In the genomic region with DNA sequence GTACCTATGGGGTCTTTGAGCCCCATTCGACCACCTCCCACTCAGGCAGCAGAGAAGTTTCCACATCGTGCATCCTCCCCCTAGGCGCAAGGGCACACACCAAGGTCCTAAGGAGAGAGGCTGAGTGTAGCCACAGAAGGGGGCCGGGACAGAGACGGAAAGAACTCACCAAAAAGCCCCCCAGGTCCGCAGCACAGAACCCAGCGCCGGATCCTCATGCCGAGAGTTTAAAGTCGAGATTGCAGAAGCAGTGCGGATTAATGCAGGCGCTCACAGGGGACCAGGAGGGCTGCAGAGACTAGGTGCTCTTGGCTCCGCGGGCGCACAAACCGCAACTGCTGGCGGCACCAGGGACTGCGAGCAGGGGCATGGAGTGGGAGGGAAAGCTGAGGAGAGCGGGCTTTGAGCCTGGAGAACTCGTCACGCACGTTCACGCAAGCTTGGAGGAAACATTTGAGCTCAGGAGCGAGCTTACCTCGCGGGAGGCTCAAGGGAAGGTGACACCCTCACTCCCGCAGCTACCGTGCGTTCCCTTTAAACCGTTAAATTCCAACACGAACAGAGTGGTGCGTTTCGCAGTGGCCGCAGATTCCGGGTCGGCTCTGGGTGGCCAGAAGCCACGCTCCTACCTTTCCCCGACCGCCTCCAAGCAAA, we compare ENCODE assay signal across 15 cellular contexts. TPM values are rescaled to one million over a fixed set of nuclear protein-coding genes. Genes with fewer than 3 reads are reported as not detected.
A peak's percentile ranks its signal among the peaks of the same experiment; 100 is the strongest.
DNase-seq lines count a peak whose midpoint lies in the region; TF ChIP-seq lines count a peak whose summit lies in the region.
"Had no signal": no experiment of that assay in that cellular context is flagged by ENCODE, and none has a peak within 500 bp of the region (broad histone marks: within the 10 kb centered on the region; RNA-seq: fewer than 3 reads in every experiment).

No MANE protein-coding gene starts in this region.

- no peak overlapping the region for H3K9ac ChIP-seq in trophoblast cell (ENCODE audit: low read length)

- no peak overlapping the region for H4K8ac ChIP-seq in trophoblast cell (ENCODE audit: low read depth, low read length)

- no peak overlapping the region for H3K23ac ChIP-seq in trophoblast cell (ENCODE audit: low read length)

- H2BK5ac ChIP-seq in trophoblast cell (ENCODE audit: low read depth, low read length, poor library complexity): no peak overlapping the region

- no peaks in the 10 kb centered on the region for H3K36me3 ChIP-seq in spleen
- H3K36me3 ChIP-seq in trophoblast cell (ENCODE audit: control insufficient read depth in 1 of 2, insufficient read depth in 2 of 2, low read length in 2 of 2): no peaks in the 10 kb centered on the region
- H3K36me3 ChIP-seq: neutrophil had no signal

- H2BK12ac ChIP-seq in trophoblast cell (ENCODE audit: low read length): no peak overlapping the region

- H3K27ac Mint-ChIP-seq in activated CD4-positive, alpha-beta T cell treated with anti-CD3 and anti-CD28 coated beads, Interleukin-2, amount 10 ng/mL, durations not matched to agents 7 days and 5 days: peak overlapping the region; percentile 72

- H3K27me3 Mint-ChIP-seq in activated CD4-positive, alpha-beta T cell treated with anti-CD3 and anti-CD28 coated beads, Interleukin-2, amount 10 ng/mL, durations not matched to agents 7 days and 5 days: peaks cover 92% of the 10 kb centered on the region

- H4K12ac ChIP-seq in trophoblast cell (ENCODE audit: low read depth, low read length): no peak overlapping the region

- H3K36me3 Mint-ChIP-seq in activated CD4-positive, alpha-beta T cell treated with anti-CD3 and anti-CD28 coated beads, Interleukin-2, amount 10 ng/mL, durations not matched to agents 7 days and 5 days (ENCODE audit: low read depth): peaks cover 11% of the 10 kb centered on the region

- peaks cover 0 to 25% (median 0%) of the 10 kb centered on the region in 8 donors for H3K9me3 ChIP-seq in spleen
- H3K9me3 ChIP-seq in trophoblast cell (ENCODE audit: insufficient read depth, low read depth, low read length): peaks cover 7% of the 10 kb centered on the region
- H3K9me3 ChIP-seq: neutrophil had no signal

- peaks cover 22 to 100% (median 98%) of the 10 kb centered on the region in 7 donors for H3K27me3 ChIP-seq in spleen (replicated peaks in 1 of 7)
- peaks cover 91% of the 10 kb centered on the region for H3K27me3 ChIP-seq in trophoblast cell (ENCODE audit: insufficient read depth, low read length)

- POLR2A ChIA-PET in activated CD4-positive, alpha-beta T cell treated with anti-CD3 and anti-CD28 coated beads, Interleukin-2, amount 10 ng/mL, durations not matched to agents 7 days and 5 days (lab: Charles Lee): no interaction called here

- H2AFZ ChIP-seq in trophoblast cell (ENCODE audit: insufficient read depth, low read length, poor library complexity): no peak overlapping the region

- intact Hi-C loops in spleen (cut with DNase I; ENCODE audit: low total_unique reads): no loop called here

- H3K4me1 Mint-ChIP-seq in activated CD4-positive, alpha-beta T cell treated with anti-CD3 and anti-CD28 coated beads, Interleukin-2, amount 10 ng/mL, durations not matched to agents 7 days and 5 days: peaks cover 9% of the 10 kb centered on the region

- WGBS in spleen, 5 donors: 7 to 23% (median 14%) methylated on average over 37 to 39 of the region's 39 CpGs
- no CpG with 5 or more reads among the region's 39 CpGs for WGBS in trophoblast cell (ENCODE audit: extremely low coverage, insufficient coverage, insufficient read length)

- H2AK5ac ChIP-seq in trophoblast cell (ENCODE audit: low read length): no peak overlapping the region

- H3K4ac ChIP-seq in trophoblast cell (ENCODE audit: low read depth, low read length): no peak overlapping the region

- no peak overlapping the region for H3K27ac ChIP-seq in spleen
- no peak overlapping the region for H3K27ac ChIP-seq in trophoblast cell (ENCODE audit: low read depth, low read length)
- H3K27ac ChIP-seq: neutrophil had no signal

- no peak for TF ChIP-seq CTCF in spleen (IDR thresholded peaks at IDR 0.05 in 8 of 11, conservative IDR thresholded peaks at IDR 0.05 in 3 of 11)

- TF ChIP-seq POLR2A in spleen (IDR thresholded peaks at IDR 0.05): no peak

- no peak overlapping the region for H3K4me2 ChIP-seq in trophoblast cell (ENCODE audit: low read length)

- H3K4me1 ChIP-seq in spleen: peaks cover 0 to 46% (median 15%) of the 10 kb centered on the region in 6 donors
- H3K4me1 ChIP-seq in trophoblast cell (ENCODE audit: control insufficient read depth in 1 of 2, insufficient read depth in 2 of 2, low read length in 2 of 2): no peaks in the 10 kb centered on the region

- H3K4me3 ChIP-seq in spleen (no peak overlapping the region), trophoblast cell (ENCODE audit: low read depth, low read length) (no peak overlapping the region)

- H3K79me2 ChIP-seq in trophoblast cell (ENCODE audit: control insufficient read depth, insufficient read depth, low read length, poor library complexity): no peaks in the 10 kb centered on the region

- no peak for DNase-seq in activated CD4-positive, alpha-beta T cell treated with anti-CD3 and anti-CD28 coated beads, Interleukin-2, amount 10 ng/mL, durations not matched to agents 7 days and 5 days
- DNase-seq in activated CD4-positive, alpha-beta T cell treated with anti-CD3 and anti-CD28 coated beads, Interleukin-2, amount 50 U/mL, for 48 hours: no peak
- DNase-seq in NCI-H526 treated with DMSO at 0.1 percent for 48 hours (lab: John Stamatoyannopoulos, UW): peak; percentile 7
- peak; percentile 3 for DNase-seq in germinal center (ENCODE audit: low spot score)
- peak; percentile 68 for DNase-seq in spleen
- no peak for DNase-seq in mesenteric fat pad (ENCODE audit: low spot score)
- DNase-seq in trophoblast cell: no peak
- no peak for DNase-seq in NCI-H2107 treated with DMSO at 0.1 percent for 48 hours (lab: John Stamatoyannopoulos, UW; ENCODE audit: unreplicated experiment)
- DNase-seq: DMS79 treated with DMSO at 0.1 percent for 48 hours; effector memory CD4-positive, alpha-beta T cell; NCI-H2171 treated with DMSO at 0.1 percent for 48 hours; T-helper 2 cell had no signal

- no peak overlapping the region for H3K14ac ChIP-seq in trophoblast cell (ENCODE audit: low read length)

- H3K79me1 ChIP-seq in trophoblast cell (ENCODE audit: low read length): no peaks in the 10 kb centered on the region

- CTCF ChIA-PET in activated CD4-positive, alpha-beta T cell treated with anti-CD3 and anti-CD28 coated beads, Interleukin-2, amount 10 ng/mL, durations not matched to agents 7 days and 5 days (lab: Charles Lee): interaction anchor here (0.8 kb wide), 1 partner anchor 9 kb away, joined by 3 read pairs; no protein-coding TSS in a partner anchor

- peaks cover 3% of the 10 kb centered on the region for H3K9me3 Mint-ChIP-seq in activated CD4-positive, alpha-beta T cell treated with anti-CD3 and anti-CD28 coated beads, Interleukin-2, amount 10 ng/mL, durations not matched to agents 7 days and 5 days

- H4K91ac ChIP-seq in trophoblast cell (ENCODE audit: low read depth, low read length): no peak overlapping the region

- H3K18ac ChIP-seq in trophoblast cell (ENCODE audit: low read length): no peak overlapping the region

- no peak overlapping the region for H2BK120ac ChIP-seq in trophoblast cell (ENCODE audit: insufficient read depth, low read length, poor library complexity)

- H3K4me3 Mint-ChIP-seq in activated CD4-positive, alpha-beta T cell treated with anti-CD3 and anti-CD28 coated beads, Interleukin-2, amount 10 ng/mL, durations not matched to agents 7 days and 5 days: peak overlapping the region; percentile 3

RNA-seq across cellular contexts. Expression of a gene that starts 8.5 kb away (rescaled TPM):
- not detected for total RNA-seq in activated CD4-positive, alpha-beta T cell treated with anti-CD3 and anti-CD28 coated beads, Interleukin-2, amount 10 ng/mL, durations not matched to agents 7 days and 5 days
- total RNA-seq in spleen: 1 to 10 TPM in 6 of 7 donors, under 1 TPM in 1; 0.57 to 3.1 (median 1.7) TPM
- polyA plus RNA-seq in spleen: 1 to 10 TPM in 1 of 3 donors, under 1 TPM in 2; 0.83 to 1.5 (median 0.83) TPM
- 1.3 TPM for total RNA-seq in mesenteric fat pad
- 0.11 and 0.14 TPM in 2 replicates for polyA plus RNA-seq in trophoblast cell (2013)
- total RNA-seq: glomerular endothelial cell, liver had no signal
- polyA plus RNA-seq: liver had no signal

RNA-seq across cellular contexts. Expression of a gene that starts 51.7 kb away (rescaled TPM):
- total RNA-seq in activated CD4-positive, alpha-beta T cell treated with anti-CD3 and anti-CD28 coated beads, Interleukin-2, amount 10 ng/mL, durations not matched to agents 7 days and 5 days: 10 to 100 TPM; 14.6 to 17.3 TPM
- 10 to 100 TPM; 15.0 to 23.4 (median 19.9) TPM for total RNA-seq in spleen
- polyA plus RNA-seq in spleen: 10 to 100 TPM in 2 of 3 donors, 1 to 10 TPM in 1; 9.9 to 18.9 (median 12.7) TPM
- 13.8 TPM for total RNA-seq in mesenteric fat pad
- polyA plus RNA-seq in trophoblast cell (2013): 9.5 and 10.7 TPM in 2 replicates

Comparison
In these comparisons a context has a peak if more than half of its experiments do, and no peak if none do; other contexts are left out.
1. DNase-seq: peak in NCI-H526 treated with DMSO at 0.1 percent for 48 hours (single experiment), germinal center (single experiment) and spleen (single experiment); none in activated CD4-positive, alpha-beta T cell treated with anti-CD3 and anti-CD28 coated beads, Interleukin-2, amount 10 ng/mL, durations not matched to agents 7 days and 5 days (single experiment), activated CD4-positive, alpha-beta T cell treated with anti-CD3 and anti-CD28 coated beads, Interleukin-2, amount 50 U/mL, for 48 hours (0 of 2), mesenteric fat pad (single experiment), trophoblast cell (0 of 2) and NCI-H2107 treated with DMSO at 0.1 percent for 48 hours (single experiment).